1 cellular context compared by ENCODE assay signal in the genomic region with DNA sequence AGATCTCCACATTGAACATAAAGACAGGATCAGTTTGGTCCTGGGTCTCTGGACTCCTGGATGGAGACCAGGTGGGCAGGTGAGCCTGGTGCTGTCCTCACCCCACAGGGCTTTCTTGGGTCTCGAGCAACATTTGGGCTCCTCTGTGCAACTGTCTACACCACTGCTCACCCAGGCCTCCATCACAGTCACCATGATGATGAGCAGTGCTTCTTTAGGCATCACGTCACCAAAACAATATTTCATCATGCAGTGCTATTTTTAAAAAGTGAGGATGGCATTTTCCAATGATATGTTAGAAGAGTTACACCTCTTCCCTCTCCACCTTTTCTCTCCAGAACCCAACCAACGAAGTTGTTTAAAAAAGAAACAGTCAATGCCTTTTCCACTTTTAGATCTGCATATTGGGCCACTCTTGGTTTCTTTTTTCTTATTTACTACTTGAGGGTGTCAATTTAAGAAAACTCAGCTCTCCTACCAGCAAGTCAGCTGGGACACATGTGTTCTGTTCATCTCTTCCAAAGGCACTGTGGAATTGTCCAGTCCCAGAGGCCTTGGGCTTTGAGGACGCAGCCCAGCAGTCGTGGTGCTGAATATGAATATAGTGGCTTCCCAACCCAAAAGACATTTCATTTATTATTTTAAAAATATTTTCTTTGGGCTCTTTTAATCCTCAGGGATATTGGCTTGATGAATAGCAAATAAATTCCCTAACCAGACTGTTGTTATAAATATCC.
TF ChIP-seq lines count a peak whose summit lies in the region.

No MANE protein-coding gene starts in this region.

TF ChIP-seq in IMR-90, 13 proteins besides CTCF, POLR2A, EP300 and RAD21:
- TF ChIP-seq SMC3 (IDR thresholded peaks at IDR 0.05; ENCODE audit: low read depth, low read length) = no peak
- TF ChIP-seq BHLHE40 (IDR thresholded peaks at IDR 0.05; ENCODE audit: low read depth, low read length) = no peak
- TF ChIP-seq CHD1 (IDR thresholded peaks at IDR 0.05; ENCODE audit: low read depth, low read length) = no peak
- TF ChIP-seq RCOR1 (IDR thresholded peaks at IDR 0.05; ENCODE audit: insufficient replicate concordance, low read length) = no peak
- TF ChIP-seq FOS (IDR thresholded peaks at IDR 0.05; ENCODE audit: low read depth, low read length) = no peak
- TF ChIP-seq CEBPB (IDR thresholded peaks at IDR 0.05; ENCODE audit: low read depth, low read length) = no peak
- TF ChIP-seq, protein P1, sequence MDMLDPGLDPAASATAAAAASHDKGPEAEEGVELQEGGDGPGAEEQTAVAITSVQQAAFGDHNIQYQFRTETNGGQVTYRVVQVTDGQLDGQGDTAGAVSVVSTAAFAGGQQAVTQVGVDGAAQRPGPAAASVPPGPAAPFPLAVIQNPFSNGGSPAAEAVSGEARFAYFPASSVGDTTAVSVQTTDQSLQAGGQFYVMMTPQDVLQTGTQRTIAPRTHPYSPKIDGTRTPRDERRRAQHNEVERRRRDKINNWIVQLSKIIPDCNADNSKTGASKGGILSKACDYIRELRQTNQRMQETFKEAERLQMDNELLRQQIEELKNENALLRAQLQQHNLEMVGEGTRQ (IDR thresholded peaks at IDR 0.05; ENCODE audit: low read depth, low read length) = no peak
- no peak for TF ChIP-seq MAFK (IDR thresholded peaks at IDR 0.05; ENCODE audit: low read depth, low read length)
- TF ChIP-seq NFE2L2 (IDR thresholded peaks at IDR 0.05; ENCODE audit: low read depth, low read length) = no peak
- TF ChIP-seq, protein P2, sequence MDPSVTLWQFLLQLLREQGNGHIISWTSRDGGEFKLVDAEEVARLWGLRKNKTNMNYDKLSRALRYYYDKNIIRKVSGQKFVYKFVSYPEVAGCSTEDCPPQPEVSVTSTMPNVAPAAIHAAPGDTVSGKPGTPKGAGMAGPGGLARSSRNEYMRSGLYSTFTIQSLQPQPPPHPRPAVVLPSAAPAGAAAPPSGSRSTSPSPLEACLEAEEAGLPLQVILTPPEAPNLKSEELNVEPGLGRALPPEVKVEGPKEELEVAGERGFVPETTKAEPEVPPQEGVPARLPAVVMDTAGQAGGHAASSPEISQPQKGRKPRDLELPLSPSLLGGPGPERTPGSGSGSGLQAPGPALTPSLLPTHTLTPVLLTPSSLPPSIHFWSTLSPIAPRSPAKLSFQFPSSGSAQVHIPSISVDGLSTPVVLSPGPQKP (IDR thresholded peaks at IDR 0.05; ENCODE audit: borderline replicate concordance, low read depth, low read length) = no peak
- no peak for TF ChIP-seq RFX5 (IDR thresholded peaks at IDR 0.05; ENCODE audit: low read depth, low read length)
- no peak for TF ChIP-seq MXI1 (IDR thresholded peaks at IDR 0.05; ENCODE audit: borderline replicate concordance, low read depth, low read length)
- TF ChIP-seq MAZ (IDR thresholded peaks at IDR 0.05; ENCODE audit: borderline replicate concordance, low read depth, low read length) = no peak
TF ChIP-seq in IMR-90: peak in this region for 0.
